11 cellular contexts compared by ENCODE assay signal in genomic region chr16:51431517-51432241, GRCh38.
A peak's percentile ranks its signal among the peaks of the same experiment; 100 is the strongest.
DNase-seq lines count a peak whose midpoint lies in the region; ATAC-seq and TF ChIP-seq lines count a peak whose summit lies in the region.
"Had no signal": no experiment of that assay in that cellular context is flagged by ENCODE, and none has a peak within 500 bp of the region (broad histone marks: within the 10 kb centered on the region; RNA-seq: fewer than 3 reads in every experiment).

No MANE protein-coding gene starts in this region.

- H4K20me1 ChIP-seq in BLaER1 treated with 17β-estradiol and CSF1 and Interleukin-3, amounts not matched to agents 10 nM and 100 nM = no peaks in the 10 kb centered on the region

- no peaks in the 10 kb centered on the region for H3K36me3 ChIP-seq in BLaER1 treated with 17β-estradiol and CSF1 and Interleukin-3, amounts not matched to agents 10 nM and 100 nM
- no peaks in the 10 kb centered on the region for H3K36me3 ChIP-seq in mucosa of descending colon (ENCODE audit: low read depth)
- H3K36me3 ChIP-seq: prostate gland had no signal

- TF ChIP-seq CTCF in NB4 (IDR thresholded peaks at IDR 0.05; ENCODE audit: low read depth, low read length) = no peak
- TF ChIP-seq CTCF in mucosa of descending colon (IDR thresholded peaks at IDR 0.05) = no peak

- peaks cover 0 to 11% (median 9%) of the 10 kb centered on the region in 10 experiments; a peak in 12 of 20 replicates for H3K4me1 ChIP-seq in BLaER1 treated with 17β-estradiol and CSF1 and Interleukin-3, amounts not matched to agents 10 nM and 100 nM
- no peaks in the 10 kb centered on the region for H3K4me1 ChIP-seq in mucosa of descending colon (ENCODE audit: low read depth)
- H3K4me1 ChIP-seq: prostate gland had no signal

- H3K4me3 ChIP-seq in BLaER1 treated with 17β-estradiol and CSF1 and Interleukin-3, amounts not matched to agents 10 nM and 100 nM = no peak overlapping the region
- H3K4me3 ChIP-seq in NB4 (ENCODE audit: low read depth, low read length) (no peak overlapping the region), mucosa of descending colon (no peak overlapping the region)
- H3K4me3 ChIP-seq: prostate gland had no signal

- TF ChIP-seq POLR2A in NB4 (IDR thresholded peaks at IDR 0.05; ENCODE audit: extremely low read depth, insufficient read length) = no peak

- H3K27ac ChIP-seq in BLaER1 treated with 17β-estradiol and CSF1 and Interleukin-3, amounts not matched to agents 10 nM and 100 nM = no peak overlapping the region
- peak overlapping the region; percentile 52 for H3K27ac ChIP-seq in caudate nucleus (ENCODE audit: low read depth, low read length)
- H3K27ac ChIP-seq: prostate gland had no signal

- peak overlapping the region in 9 of 11 experiments; percentile 23 to 40 (median 37); a peak in 16 of 22 replicates for H3K4me2 ChIP-seq in BLaER1 treated with 17β-estradiol and CSF1 and Interleukin-3, amounts not matched to agents 10 nM and 100 nM

- ATAC-seq in mucosa of descending colon (peak; percentile 30), GM21619 (IDR thresholded peaks at IDR 0.05; ENCODE audit: unreplicated experiment) (no peak)
- ATAC-seq: stimulated activated naive CD8-positive, alpha-beta T cell treated with anti-CD3 and anti-CD28 coated beads, Interleukin-15, amount 100 ng/mL, for 72 hours had no signal

- no peak overlapping the region for H3K9ac ChIP-seq in BLaER1 treated with 17β-estradiol and CSF1 and Interleukin-3, amounts not matched to agents 10 nM and 100 nM

- no peaks in the 10 kb centered on the region for H3K9me3 ChIP-seq in BLaER1 treated with 17β-estradiol and CSF1 and Interleukin-3, amounts not matched to agents 10 nM and 100 nM (replicated peaks in 1 of 11)
- no peaks in the 10 kb centered on the region for H3K9me3 ChIP-seq in mucosa of descending colon
- H3K9me3 ChIP-seq: prostate gland had no signal

- H3K27me3 ChIP-seq in BLaER1 treated with 17β-estradiol and CSF1 and Interleukin-3, amounts not matched to agents 10 nM and 100 nM = no peaks in the 10 kb centered on the region

- intact Hi-C loops in mucosa of descending colon (cut with DNase I, micrococcal nuclease) = no loop called here

- peak; percentile 79 for DNase-seq in NB4 (ENCODE audit: low read depth)
- peak in 36 of 61 donors; percentile 3 to 74 (median 26) for DNase-seq in caudate nucleus (lab: John Stamatoyannopoulos, UW)
- peak in 1 of 3 donors; percentile 6 for DNase-seq in mucosa of descending colon
- DNase-seq in HuH-7.5 (ENCODE audit: low spot score) = no peak
- no peak for DNase-seq in GM19238 (ENCODE audit: insufficient read length, low spot score)
- DNase-seq in KG1 (lab: John Stamatoyannopoulos, UW) = no peak
- DNase-seq: NCI-H446; stimulated activated naive CD8-positive, alpha-beta T cell treated with anti-CD3 and anti-CD28 coated beads, Interleukin-15, amount 100 ng/mL, for 72 hours had no signal

Comparison
In these comparisons a context has a peak if more than half of its experiments do, and no peak if none do; other contexts are left out.
1. DNase-seq: peak in NB4 (single experiment) and caudate nucleus (36 of 61); none in HuH-7.5 (single experiment), GM19238 (single experiment) and KG1 (single experiment).